Comparison of ENCODE assay signal across 24 cellular contexts in the genomic region with DNA sequence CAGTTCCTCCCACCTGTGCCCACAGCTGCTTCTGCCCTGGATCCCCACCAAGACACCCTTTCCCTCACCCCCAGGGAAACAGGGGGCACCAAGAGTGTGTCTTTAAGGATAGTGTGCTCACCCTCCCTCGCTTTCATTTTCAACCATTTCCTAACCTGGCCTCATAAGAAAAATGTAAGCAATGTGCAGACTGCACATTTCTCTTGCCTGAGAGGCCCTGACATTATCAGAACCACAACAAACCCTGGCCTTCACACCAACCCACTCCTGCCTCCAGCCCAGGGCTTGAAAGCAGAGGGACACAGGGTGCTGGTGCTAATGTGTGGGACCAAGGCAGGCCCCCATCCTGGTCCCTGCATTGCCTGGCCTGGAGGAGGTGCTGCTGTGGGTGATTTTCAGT. TPM values are rescaled to one million over a fixed set of nuclear protein-coding genes. Genes with fewer than 3 reads are reported as not detected.
DNase-seq lines count a peak whose midpoint lies in the region; ATAC-seq and TF ChIP-seq lines count a peak whose summit lies in the region.
"Had no signal": no experiment of that assay in that cellular context is flagged by ENCODE, and none has a peak within 500 bp of the region (broad histone marks: within the 10 kb centered on the region; RNA-seq: fewer than 3 reads in every experiment).

No MANE protein-coding gene starts in this region.

- no peak overlapping the region for H2BK12ac ChIP-seq in mesenchymal stem cell (ENCODE audit: low read length in 2 of 2)

- H3K36me3 ChIP-seq in mesenchymal stem cell (ENCODE audit: control insufficient read depth in 1 of 2, insufficient read depth in 2 of 2, low read depth in 1 of 2, low read length in 2 of 2) (no peaks in the 10 kb centered on the region), vagina (no peaks in the 10 kb centered on the region)
- H3K36me3 ChIP-seq: BE2C, SJSA1 had no signal

- H2AK5ac ChIP-seq in mesenchymal stem cell (ENCODE audit: low read length, severe bottlenecking), result no peak overlapping the region

- H3K9me3 ChIP-seq in mesenchymal stem cell (ENCODE audit: control insufficient read depth, low read length) (no peaks in the 10 kb centered on the region), vagina (no peaks in the 10 kb centered on the region)
- H3K9me3 ChIP-seq: A549, BE2C, SJSA1 had no signal

- TF ChIP-seq POLR2A in vagina (IDR thresholded peaks at IDR 0.05), result no peak

- no peak overlapping the region for H4K91ac ChIP-seq in mesenchymal stem cell (ENCODE audit: low read length)

- no peaks in the 10 kb centered on the region for H3K79me1 ChIP-seq in mesenchymal stem cell (replicated peaks; ENCODE audit: low read length, poor library complexity, severe bottlenecking)

- TF ChIP-seq CTCF in chondrocyte (IDR thresholded peaks at IDR 0.05) (no peak), vagina (IDR thresholded peaks at IDR 0.05) (no peak)

- H2BK15ac ChIP-seq in mesenchymal stem cell (ENCODE audit: low read depth, poor library complexity, severe bottlenecking), result no peak overlapping the region

- H2AFZ ChIP-seq in mesenchymal stem cell (ENCODE audit: low read depth, low read length), result no peak overlapping the region

- H3K9ac ChIP-seq in mesenchymal stem cell (ENCODE audit: low read length), result no peak overlapping the region

- no peak overlapping the region for H3K4me2 ChIP-seq in mesenchymal stem cell (ENCODE audit: low read length, poor library complexity, severe bottlenecking)
- H3K4me2 ChIP-seq: A549 had no signal

- H3K4me1 ChIP-seq in mesenchymal stem cell (ENCODE audit: control insufficient read depth, insufficient read depth, low read depth, low read length) (peaks cover 9% of the 10 kb centered on the region), vagina (no peaks in the 10 kb centered on the region)
- H3K4me1 ChIP-seq: A549, SJSA1 had no signal

- no peaks in the 10 kb centered on the region for H3K27me3 Mint-ChIP-seq in stimulated activated naive CD8-positive, alpha-beta T cell treated with anti-CD3 and anti-CD28 coated beads, Interleukin-15, amount 100 ng/mL, for 72 hours
- H3K27me3 Mint-ChIP-seq in chondrocyte (ENCODE audit: low read depth), result peaks cover 7% of the 10 kb centered on the region

- no peak overlapping the region for H3K23ac ChIP-seq in mesenchymal stem cell (ENCODE audit: low read length in 2 of 2)

- H3K27ac Mint-ChIP-seq in stimulated activated naive CD8-positive, alpha-beta T cell treated with anti-CD3 and anti-CD28 coated beads, Interleukin-15, amount 100 ng/mL, for 72 hours, result peak overlapping the region; percentile 66 to 86
- H3K27ac Mint-ChIP-seq in chondrocyte (ENCODE audit: unreplicated experiment), result no peak overlapping the region
- H3K27ac Mint-ChIP-seq: CD4-positive, CD25-positive, alpha-beta regulatory T cell; HFFc6 had no signal

- no peak overlapping the region for H3K4me3 ChIP-seq in mesenchymal stem cell (ENCODE audit: insufficient read depth in 1 of 2, low read depth in 1 of 2, low read length in 2 of 2)
- no peak overlapping the region for H3K4me3 ChIP-seq in vagina
- H3K4me3 ChIP-seq: A549, SJSA1 had no signal

- H3K27ac ChIP-seq in mesenchymal stem cell (ENCODE audit: low read length, poor library complexity, severe bottlenecking), result no peak overlapping the region
- H3K27ac ChIP-seq in vagina, result no peak overlapping the region
- H3K27ac ChIP-seq: A549, HL-60, SJSA1 had no signal

- DNase-seq in stimulated activated naive CD8-positive, alpha-beta T cell treated with anti-CD3 and anti-CD28 coated beads, Interleukin-15, amount 100 ng/mL, for 72 hours, result no peak
- no peak for DNase-seq in stimulated activated naive CD8-positive, alpha-beta T cell treated with anti-CD3 and anti-CD28 coated beads, Interleukin-15, Interleukin-2, amounts not matched to agents 100 U/mL and 50 U/mL, for 24 hours
- DNase-seq in astrocyte of the hippocampus (ENCODE audit: low read depth, low spot score) (peak; percentile 26), mesenchymal stem cell (no peak), chondrocyte (ENCODE audit: low spot score) (no peak), vagina (ENCODE audit: extremely low spot score in 2 of 2) (no peak), NCI-H69 (lab: John Stamatoyannopoulos, UW) (no peak), NCI-H510A treated with DMSO at 0.1 percent for 48 hours (lab: John Stamatoyannopoulos, UW) (no peak)
- DNase-seq: BE2C; CD4-positive, CD25-positive, alpha-beta regulatory T cell; DMS79; H7; HFFc6; MV-4-11; NCI-H1105 treated with DMSO at 0.1 percent for 48 hours; NCI-H2081; NCI-H2171; NCI-H345; NCI-H524 treated with DMSO at 0.1 percent for 48 hours had no signal

- intact Hi-C loops in vagina (cut with DNase I), result no loop called here

- H3K4ac ChIP-seq in mesenchymal stem cell (ENCODE audit: low read depth in 1 of 2, low read length in 2 of 2), result no peak overlapping the region

- H2BK5ac ChIP-seq in mesenchymal stem cell (ENCODE audit: low read depth, low read length, poor library complexity, severe bottlenecking), result no peak overlapping the region

- H3K14ac ChIP-seq in mesenchymal stem cell (ENCODE audit: low read length in 2 of 2), result no peak overlapping the region

- H3K27me3 ChIP-seq in mesenchymal stem cell (ENCODE audit: control insufficient read depth in 1 of 2, insufficient read depth in 1 of 2, low read length in 2 of 2), result peaks cover 3 to 5% of the 10 kb centered on the region in 2 experiments
- no peaks in the 10 kb centered on the region for H3K27me3 ChIP-seq in vagina
- H3K27me3 ChIP-seq: BE2C, SJSA1 had no signal

- 88% methylated on average over 1 of the region's 1 CpG for WGBS in mesenchymal stem cell

- H3K18ac ChIP-seq in mesenchymal stem cell (ENCODE audit: low read depth in 1 of 2, low read length in 2 of 2), result no peak overlapping the region

- H3K4me1 Mint-ChIP-seq in stimulated activated naive CD8-positive, alpha-beta T cell treated with anti-CD3 and anti-CD28 coated beads, Interleukin-15, amount 100 ng/mL, for 72 hours, result peaks cover 18% of the 10 kb centered on the region
- H3K4me1 Mint-ChIP-seq in chondrocyte (ENCODE audit: low read depth), result peaks cover 4% of the 10 kb centered on the region
- H3K4me1 Mint-ChIP-seq: CD4-positive, CD25-positive, alpha-beta regulatory T cell had no signal

- no peak for ATAC-seq in stimulated activated naive CD8-positive, alpha-beta T cell treated with anti-CD3 and anti-CD28 coated beads, Interleukin-15, amount 100 ng/mL, for 72 hours
- no peak for ATAC-seq in stimulated activated naive CD8-positive, alpha-beta T cell treated with anti-CD3 and anti-CD28 coated beads, Interleukin-15, Interleukin-2, amounts not matched to agents 100 U/mL and 50 U/mL, for 24 hours
- ATAC-seq: A549, Right ventricle myocardium inferior had no signal

- no peak overlapping the region for H2BK120ac ChIP-seq in mesenchymal stem cell (ENCODE audit: low read depth, low read length)

- H3K9me3 Mint-ChIP-seq in stimulated activated naive CD8-positive, alpha-beta T cell treated with anti-CD3 and anti-CD28 coated beads, Interleukin-15, amount 100 ng/mL, for 72 hours, result no peaks in the 10 kb centered on the region
- H3K9me3 Mint-ChIP-seq in chondrocyte (ENCODE audit: low read depth), result no peaks in the 10 kb centered on the region
- H3K9me3 Mint-ChIP-seq: CD4-positive, CD25-positive, alpha-beta regulatory T cell; HFFc6 had no signal

- no peaks in the 10 kb centered on the region for H3K36me3 Mint-ChIP-seq in chondrocyte (ENCODE audit: low read depth)
- H3K36me3 Mint-ChIP-seq: CD4-positive, CD25-positive, alpha-beta regulatory T cell had no signal

- H4K8ac ChIP-seq in mesenchymal stem cell (ENCODE audit: low read length), result peak overlapping the region; percentile 35

- H3K4me3 Mint-ChIP-seq in stimulated activated naive CD8-positive, alpha-beta T cell treated with anti-CD3 and anti-CD28 coated beads, Interleukin-15, amount 100 ng/mL, for 72 hours, result no peak overlapping the region
- no peak overlapping the region for H3K4me3 Mint-ChIP-seq in chondrocyte (ENCODE audit: unreplicated experiment)
- H3K4me3 Mint-ChIP-seq: CD4-positive, CD25-positive, alpha-beta regulatory T cell; HFFc6 had no signal

RNA-seq across cellular contexts. Expression of a gene that starts 11.0 kb away (rescaled TPM):
- polyA plus RNA-seq in mesenchymal stem cell (2013, experiment 1 of 2), result 51.2 TPM
- 51.6 TPM for polyA plus RNA-seq in mesenchymal stem cell (2013, experiment 2 of 2)
- total RNA-seq in chondrocyte, result 76.4 to 99.8 TPM (median 96.9 TPM) in 3 replicates
- 52.3 TPM for total RNA-seq in vagina

RNA-seq across cellular contexts. Expression of a gene that starts 34.9 kb away (rescaled TPM):
- 10.7 TPM for polyA plus RNA-seq in mesenchymal stem cell (2013, experiment 1 of 2)
- polyA plus RNA-seq in mesenchymal stem cell (2013, experiment 2 of 2), result 10.2 TPM
- total RNA-seq in chondrocyte (11.8 to 15.8 TPM (median 14.7 TPM) in 3 replicates), vagina (46.4 TPM)

RNA-seq across cellular contexts. Expression of a gene that starts 55.8 kb away (rescaled TPM):
- polyA plus RNA-seq in mesenchymal stem cell (2013, experiment 1 of 2), result 19.1 TPM
- polyA plus RNA-seq in mesenchymal stem cell (2013, experiment 2 of 2), result 19.3 TPM
- 26.3 to 35.4 TPM (median 26.3 TPM) in 3 replicates for total RNA-seq in chondrocyte
- total RNA-seq in vagina, result 18.4 TPM

RNA-seq across cellular contexts. Expression of a gene that starts 59.3 kb away (rescaled TPM):
- 0.07 TPM for polyA plus RNA-seq in mesenchymal stem cell (2013, experiment 1 of 2)
- 0.11 TPM for polyA plus RNA-seq in mesenchymal stem cell (2013, experiment 2 of 2)
- total RNA-seq in chondrocyte (0.42 to 1.4 TPM (median 0.46 TPM) in 3 replicates), vagina (7.6 TPM)
- total RNA-seq: HFFc6, HT-29, SJSA1 had no signal
